Comparison of ENCODE assay signal across 1 cellular context in the genomic region with DNA sequence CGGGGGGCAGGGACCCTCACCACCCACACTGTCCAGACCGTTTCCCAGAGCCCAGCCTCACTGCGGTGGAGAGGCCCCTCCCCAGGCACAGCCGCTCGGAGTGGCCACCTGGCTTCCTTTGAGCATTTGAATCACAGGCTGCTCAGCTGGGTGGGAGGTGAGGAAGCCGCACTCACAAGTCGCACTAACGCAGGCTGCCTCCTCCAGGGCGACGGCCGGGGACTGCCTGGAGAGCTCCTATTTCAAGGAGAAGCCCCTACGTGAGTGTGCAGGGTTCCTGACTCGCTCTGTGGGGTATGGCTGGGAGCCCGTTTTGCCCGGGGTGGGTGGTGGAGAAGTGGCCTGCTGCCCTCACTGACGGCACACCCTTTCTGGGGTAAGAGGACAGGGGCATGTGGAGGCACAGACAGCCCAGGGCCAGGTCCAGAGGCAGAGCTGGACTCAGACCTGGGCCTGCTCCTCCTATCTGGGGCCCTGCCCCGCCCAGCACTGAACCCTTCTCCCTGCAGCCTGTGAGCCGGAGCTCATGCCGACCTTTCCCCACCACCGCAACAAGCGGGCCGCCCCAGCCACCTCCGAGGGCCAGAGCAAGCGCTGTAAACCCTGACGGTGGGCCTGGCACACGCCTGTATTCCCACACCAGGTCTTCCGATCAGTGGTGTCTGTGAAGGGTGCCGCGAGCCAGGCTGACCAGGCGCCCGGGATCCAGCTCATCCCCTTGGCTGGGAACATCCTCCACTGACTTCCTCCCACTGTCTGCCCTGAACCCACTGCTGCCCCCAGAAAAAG.
A peak's percentile ranks its signal among the peaks of the same experiment; 100 is the strongest.
TF ChIP-seq lines count a peak whose summit lies in the region.

No MANE protein-coding gene starts in this region.

TF ChIP-seq in HepG2, 621 proteins besides CTCF, POLR2A, EP300 and RAD21 (continued from another document and continues in another):
- TF ChIP-seq, protein P1, sequence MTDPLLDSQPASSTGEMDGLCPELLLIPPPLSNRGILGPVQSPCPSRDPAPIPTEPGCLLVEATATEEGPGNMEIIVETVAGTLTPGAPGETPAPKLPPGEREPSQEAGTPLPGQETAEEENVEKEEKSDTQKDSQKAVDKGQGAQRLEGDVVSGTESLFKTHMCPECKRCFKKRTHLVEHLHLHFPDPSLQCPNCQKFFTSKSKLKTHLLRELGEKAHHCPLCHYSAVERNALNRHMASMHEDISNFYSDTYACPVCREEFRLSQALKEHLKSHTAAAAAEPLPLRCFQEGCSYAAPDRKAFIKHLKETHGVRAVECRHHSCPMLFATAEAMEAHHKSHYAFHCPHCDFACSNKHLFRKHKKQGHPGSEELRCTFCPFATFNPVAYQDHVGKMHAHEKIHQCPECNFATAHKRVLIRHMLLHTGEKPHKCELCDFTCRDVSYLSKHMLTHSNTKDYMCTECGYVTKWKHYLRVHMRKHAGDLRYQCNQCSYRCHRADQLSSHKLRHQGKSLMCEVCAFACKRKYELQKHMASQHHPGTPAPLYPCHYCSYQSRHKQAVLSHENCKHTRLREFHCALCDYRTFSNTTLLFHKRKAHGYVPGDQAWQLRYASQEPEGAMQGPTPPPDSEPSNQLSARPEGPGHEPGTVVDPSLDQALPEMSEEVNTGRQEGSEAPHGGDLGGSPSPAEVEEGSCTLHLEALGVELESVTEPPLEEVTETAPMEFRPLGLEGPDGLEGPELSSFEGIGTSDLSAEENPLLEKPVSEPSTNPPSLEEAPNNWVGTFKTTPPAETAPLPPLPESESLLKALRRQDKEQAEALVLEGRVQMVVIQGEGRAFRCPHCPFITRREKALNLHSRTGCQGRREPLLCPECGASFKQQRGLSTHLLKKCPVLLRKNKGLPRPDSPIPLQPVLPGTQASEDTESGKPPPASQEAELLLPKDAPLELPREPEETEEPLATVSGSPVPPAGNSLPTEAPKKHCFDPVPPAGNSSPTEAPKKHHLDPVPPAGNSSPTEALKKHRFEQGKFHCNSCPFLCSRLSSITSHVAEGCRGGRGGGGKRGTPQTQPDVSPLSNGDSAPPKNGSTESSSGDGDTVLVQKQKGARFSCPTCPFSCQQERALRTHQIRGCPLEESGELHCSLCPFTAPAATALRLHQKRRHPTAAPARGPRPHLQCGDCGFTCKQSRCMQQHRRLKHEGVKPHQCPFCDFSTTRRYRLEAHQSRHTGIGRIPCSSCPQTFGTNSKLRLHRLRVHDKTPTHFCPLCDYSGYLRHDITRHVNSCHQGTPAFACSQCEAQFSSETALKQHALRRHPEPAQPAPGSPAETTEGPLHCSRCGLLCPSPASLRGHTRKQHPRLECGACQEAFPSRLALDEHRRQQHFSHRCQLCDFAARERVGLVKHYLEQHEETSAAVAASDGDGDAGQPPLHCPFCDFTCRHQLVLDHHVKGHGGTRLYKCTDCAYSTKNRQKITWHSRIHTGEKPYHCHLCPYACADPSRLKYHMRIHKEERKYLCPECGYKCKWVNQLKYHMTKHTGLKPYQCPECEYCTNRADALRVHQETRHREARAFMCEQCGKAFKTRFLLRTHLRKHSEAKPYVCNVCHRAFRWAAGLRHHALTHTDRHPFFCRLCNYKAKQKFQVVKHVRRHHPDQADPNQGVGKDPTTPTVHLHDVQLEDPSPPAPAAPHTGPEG (CRISPR knock-in tag; IDR thresholded peaks at IDR 0.05) = no peak
- TF ChIP-seq ETV6 (CRISPR knock-in tag; conservative IDR thresholded peaks at IDR 0.05) (0 out of 2 replicates have a peak, but pooled peaks have one; percentile 70), ZBTB33 (CRISPR knock-in tag; IDR thresholded peaks at IDR 0.05) (0 out of 2 replicates have a peak, but pooled peaks have one; percentile 16), ATF1 (CRISPR knock-in tag; IDR thresholded peaks at IDR 0.05) (no peak), GLI4 (CRISPR knock-in tag; IDR thresholded peaks at IDR 0.05; ENCODE audit: borderline replicate concordance) (0 out of 2 replicates have a peak, but pooled peaks have one; percentile 61), GTF2F1 (IDR thresholded peaks at IDR 0.05; ENCODE audit: low read length) (no peak), ZBTB10 (CRISPR knock-in tag; IDR thresholded peaks at IDR 0.05; ENCODE audit: borderline replicate concordance) (no peak), YEATS4 (CRISPR knock-in tag; IDR thresholded peaks at IDR 0.05; ENCODE audit: borderline replicate concordance) (no peak; the same call in 1 of the 2 replicates), ELF1 (CRISPR knock-in tag; IDR thresholded peaks at IDR 0.05) (no peak), PAWR (CRISPR knock-in tag; IDR thresholded peaks at IDR 0.05; ENCODE audit: borderline replicate concordance) (no peak), ZNF296 (CRISPR knock-in tag; conservative IDR thresholded peaks at IDR 0.05) (0 out of 2 replicates have a peak, but pooled peaks have one; percentile 54), CC2D1A (CRISPR knock-in tag; IDR thresholded peaks at IDR 0.05) (no peak), HNF4A (CRISPR knock-in tag; IDR thresholded peaks at IDR 0.05) (peak; percentile 53; the same call in 1 of the 2 replicates), CERS6 (CRISPR knock-in tag; IDR thresholded peaks at IDR 0.05) (no peak), NBN (conservative IDR thresholded peaks at IDR 0.05) (no peak), NKX3-1 (CRISPR knock-in tag; IDR thresholded peaks at IDR 0.05) (peak; percentile 31; the same call in 1 of the 2 replicates), TCF12 (IDR thresholded peaks at IDR 0.05) (no peak), TCF12 (CRISPR knock-in tag; IDR thresholded peaks at IDR 0.05) (no peak), RARG (CRISPR knock-in tag; IDR thresholded peaks at IDR 0.05; ENCODE audit: low read depth) (no peak), ZMAT3 (CRISPR knock-in tag; conservative IDR thresholded peaks at IDR 0.05) (no peak), ZNF24 (IDR thresholded peaks at IDR 0.05) (no peak), ZHX1 (CRISPR knock-in tag; IDR thresholded peaks at IDR 0.05; ENCODE audit: low read depth) (0 out of 2 replicates have a peak, but pooled peaks have one; percentile 44), MED1 (CRISPR knock-in tag; IDR thresholded peaks at IDR 0.05) (no peak; the same call in 1 of the 2 replicates)
- TF ChIP-seq, protein P2, sequence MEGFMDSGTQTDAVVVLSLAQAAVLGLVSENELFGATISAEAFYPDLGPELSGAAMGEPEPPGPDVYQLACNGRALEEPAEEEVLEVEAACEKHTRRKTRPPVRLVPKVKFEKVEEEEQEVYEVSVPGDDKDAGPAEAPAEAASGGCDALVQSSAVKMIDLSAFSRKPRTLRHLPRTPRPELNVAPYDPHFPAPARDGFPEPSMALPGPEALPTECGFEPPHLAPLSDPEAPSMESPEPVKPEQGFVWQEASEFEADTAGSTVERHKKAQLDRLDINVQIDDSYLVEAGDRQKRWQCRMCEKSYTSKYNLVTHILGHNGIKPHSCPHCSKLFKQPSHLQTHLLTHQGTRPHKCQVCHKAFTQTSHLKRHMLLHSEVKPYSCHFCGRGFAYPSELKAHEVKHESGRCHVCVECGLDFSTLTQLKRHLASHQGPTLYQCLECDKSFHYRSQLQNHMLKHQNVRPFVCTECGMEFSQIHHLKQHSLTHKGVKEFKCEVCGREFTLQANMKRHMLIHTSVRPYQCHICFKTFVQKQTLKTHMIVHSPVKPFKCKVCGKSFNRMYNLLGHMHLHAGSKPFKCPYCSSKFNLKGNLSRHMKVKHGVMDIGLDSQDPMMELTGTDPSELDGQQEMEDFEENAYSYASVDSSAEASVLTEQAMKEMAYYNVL (CRISPR knock-in tag; IDR thresholded peaks at IDR 0.05; ENCODE audit: borderline replicate concordance) = peak; percentile 67; the same call in 1 of the 2 replicates
- TF ChIP-seq, protein P3, sequence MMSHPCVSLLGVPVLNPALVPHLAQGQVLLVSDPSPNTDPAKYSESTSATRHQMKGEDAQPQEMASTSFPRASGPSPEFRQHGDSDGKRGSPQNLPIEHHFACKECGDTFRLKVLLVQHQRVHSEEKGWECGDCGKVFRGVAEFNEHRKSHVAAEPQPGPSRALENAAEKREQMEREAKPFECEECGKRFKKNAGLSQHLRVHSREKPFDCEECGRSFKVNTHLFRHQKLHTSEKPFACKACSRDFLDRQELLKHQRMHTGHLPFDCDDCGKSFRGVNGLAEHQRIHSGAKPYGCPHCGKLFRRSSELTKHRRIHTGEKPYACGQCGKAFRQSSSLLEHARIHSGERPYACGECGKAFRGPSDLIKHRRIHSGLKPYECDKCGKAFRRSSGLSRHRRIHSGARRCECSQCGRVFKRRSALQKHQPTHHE (CRISPR knock-in tag; IDR thresholded peaks at IDR 0.05; ENCODE audit: borderline replicate concordance) = 0 out of 2 replicates have a peak, but pooled peaks have one; percentile 46
- TF ChIP-seq, protein P4, sequence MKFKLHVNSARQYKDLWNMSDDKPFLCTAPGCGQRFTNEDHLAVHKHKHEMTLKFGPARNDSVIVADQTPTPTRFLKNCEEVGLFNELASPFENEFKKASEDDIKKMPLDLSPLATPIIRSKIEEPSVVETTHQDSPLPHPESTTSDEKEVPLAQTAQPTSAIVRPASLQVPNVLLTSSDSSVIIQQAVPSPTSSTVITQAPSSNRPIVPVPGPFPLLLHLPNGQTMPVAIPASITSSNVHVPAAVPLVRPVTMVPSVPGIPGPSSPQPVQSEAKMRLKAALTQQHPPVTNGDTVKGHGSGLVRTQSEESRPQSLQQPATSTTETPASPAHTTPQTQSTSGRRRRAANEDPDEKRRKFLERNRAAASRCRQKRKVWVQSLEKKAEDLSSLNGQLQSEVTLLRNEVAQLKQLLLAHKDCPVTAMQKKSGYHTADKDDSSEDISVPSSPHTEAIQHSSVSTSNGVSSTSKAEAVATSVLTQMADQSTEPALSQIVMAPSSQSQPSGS (CRISPR knock-in tag; IDR thresholded peaks at IDR 0.05) = no peak
